Comparison of ENCODE assay signal across 22 cellular contexts in genomic region chr4:92988301-92988700, GRCh38.
"Had no signal": no experiment of that assay in that cellular context is flagged by ENCODE, and none has a peak within 500 bp of the region (broad histone marks: within the 10 kb centered on the region; RNA-seq: fewer than 3 reads in every experiment).

No MANE protein-coding gene starts in this region.

- H3K9me3 ChIP-seq: adrenal gland, esophagus muscularis mucosa, gastrocnemius medialis, lower lobe of right lung, neutrophil, ovary, prostate gland, right atrium auricular region, thyroid gland, upper lobe of right lung had no signal

- ATAC-seq: activated CD8-positive, alpha-beta memory T cell treated with anti-CD3 and anti-CD28 coated beads, Interleukin-2, amount 10 ng/mL, durations not matched to agents 7 days and 5 days; activated naive CD4-positive, alpha-beta T cell treated with anti-CD3 and anti-CD28 coated beads, Interleukin-2, amount 50 U/mL, for 72 hours; gastrocnemius medialis; left colon; lower lobe of right lung; natural killer cell; upper lobe of right lung had no signal

- H3K4me1 ChIP-seq: adrenal gland, esophagus muscularis mucosa, gastrocnemius medialis, lower lobe of right lung, prostate gland, right atrium auricular region, thyroid gland, upper lobe of right lung had no signal

- H3K27ac ChIP-seq: adrenal gland, esophagus muscularis mucosa, gastrocnemius medialis, lower lobe of right lung, neutrophil, ovary, prostate gland, right atrium auricular region, thyroid gland, upper lobe of right lung had no signal

- H3K27me3 ChIP-seq: adrenal gland, esophagus muscularis mucosa, gastrocnemius medialis, neutrophil, ovary, right atrium auricular region, thyroid gland, upper lobe of right lung had no signal

- H3K36me3 ChIP-seq: adrenal gland, esophagus muscularis mucosa, gastrocnemius medialis, lower lobe of right lung, neutrophil, ovary, prostate gland, right atrium auricular region, thyroid gland, upper lobe of right lung had no signal

- H3K4me3 ChIP-seq: adrenal gland, esophagus muscularis mucosa, gastrocnemius medialis, lower lobe of right lung, ovary, prostate gland, right atrium auricular region, thyroid gland, upper lobe of right lung had no signal

- DNase-seq: activated CD4-positive, alpha-beta memory T cell treated with anti-CD3 and anti-CD28 coated beads, Interleukin-2, amount 10 ng/mL, durations not matched to agents 7 days and 5 days; activated CD4-positive, alpha-beta T cell treated with anti-CD3 and anti-CD28 coated beads for 48 hours; activated CD8-positive, alpha-beta memory T cell treated with anti-CD3 and anti-CD28 coated beads, Interleukin-2, amount 10 ng/mL, durations not matched to agents 7 days and 5 days; activated effector memory CD4-positive, alpha-beta T cell treated with anti-CD3 and anti-CD28 coated beads, Interleukin-2, amount 50 U/mL, for 16 hours; activated T-cell treated with anti-CD3 and anti-CD28 coated beads for 4 hours; adrenal gland; effector memory CD4-positive, alpha-beta T cell; gastrocnemius medialis; head of caudate nucleus; left colon; lower lobe of right lung; natural killer cell; ovary; stimulated activated CD4-positive, alpha-beta T cell treated with anti-CD3 and anti-CD28 coated beads, Interleukin-12 subunit alpha, Interleukin-12 subunit beta, amount 100 ng/mL, for 4 hours; substantia nigra; thyroid gland; upper lobe of right lung had no signal
